In the genomic region with DNA sequence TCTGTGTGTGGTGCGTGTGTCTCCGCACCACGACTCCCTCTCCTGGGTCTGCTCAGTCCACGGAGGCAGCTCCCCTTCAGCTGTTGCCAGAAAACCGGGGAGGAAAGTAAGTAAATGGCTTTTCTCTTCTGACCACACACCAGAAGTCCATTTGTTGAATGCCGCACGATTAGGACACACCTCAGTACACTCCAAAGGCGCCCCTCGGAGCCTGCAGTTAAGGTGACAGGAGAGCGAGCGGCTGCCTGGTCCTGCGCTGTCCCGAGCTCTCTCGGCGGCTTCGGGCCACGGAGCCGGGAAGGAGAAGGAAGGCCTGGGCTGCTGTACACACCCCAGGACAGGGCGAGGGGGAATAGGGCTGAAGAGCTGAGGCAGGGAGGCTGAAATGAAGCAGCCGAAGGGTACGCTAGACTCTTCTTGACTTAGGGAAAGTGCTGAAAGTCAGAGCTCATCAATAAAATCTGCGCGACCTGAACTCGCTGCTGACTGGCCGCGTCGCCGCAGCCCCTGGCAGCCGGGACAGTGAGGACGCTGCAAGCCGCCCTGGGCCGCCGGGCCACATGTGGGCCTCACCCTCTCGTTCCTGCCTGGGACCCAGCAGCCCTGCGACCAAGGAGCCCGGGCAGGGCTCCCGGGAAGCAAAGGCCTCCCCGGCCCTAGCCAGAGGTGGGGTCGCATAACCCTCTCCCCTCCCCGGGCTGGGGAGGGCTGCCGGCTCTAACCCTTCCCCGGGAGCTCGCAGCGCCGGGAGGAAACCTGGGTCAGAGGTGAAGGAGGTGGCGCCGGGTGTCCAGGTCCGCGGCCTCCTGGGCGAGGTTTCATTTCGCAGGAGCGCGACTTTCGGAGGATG, we compare ENCODE assay signal across 8 cellular contexts. TPM values are rescaled to one million over a fixed set of nuclear protein-coding genes. Genes with fewer than 3 reads are reported as not detected.
A peak's percentile ranks its signal among the peaks of the same experiment; 100 is the strongest.
DNase-seq lines count a peak whose midpoint lies in the region; ATAC-seq and TF ChIP-seq lines count a peak whose summit lies in the region.

No MANE protein-coding gene starts in this region.

- H3K9me3 Mint-ChIP-seq in type B pancreatic cell, result no peaks in the 10 kb centered on the region

- no peaks in the 10 kb centered on the region for H3K9me3 ChIP-seq in HEK293 (ENCODE audit: control insufficient read depth, insufficient read depth, low read depth, low read length)

- H3K27ac Mint-ChIP-seq in type B pancreatic cell, result peak overlapping the region; percentile 87

- peak overlapping the region; percentile 82 for H3K27ac ChIP-seq in 22Rv1
- H3K27ac ChIP-seq in HEK293 (ENCODE audit: extremely low read depth, low read depth, low read length), result peak overlapping the region; percentile 93; the same call in 1 of the 2 replicates

- POLR2A ChIA-PET in HEK293 (lab: Yijun Ruan, JAX), result interaction anchor here (0.6 to 1.5 kb wide), 2 partner anchors 269 to 278 kb away, joined by 3 to 5 read pairs; partner anchors contain the start of gene RCN1

- ATAC-seq in GM21619 (IDR thresholded peaks at IDR 0.05; ENCODE audit: unreplicated experiment) (no peak), GM21528 (IDR thresholded peaks at IDR 0.05; ENCODE audit: low FRiP score, unreplicated experiment) (no peak)

- no peaks in the 10 kb centered on the region for H3K4me1 ChIP-seq in HEK293 (ENCODE audit: control insufficient read depth, insufficient read depth, low read length)

- H3K36me3 Mint-ChIP-seq in type B pancreatic cell, result peaks cover 3% of the 10 kb centered on the region

- intact Hi-C loops in lower leg skin (cut with DNase I; ENCODE audit: low total_unique reads), result loop anchor here (5.0 kb wide), 1 partner anchor 510 kb away; no protein-coding TSS in a partner anchor

- in situ Hi-C loops in astrocyte of the cerebellum (cut with HindIII; ENCODE audit: low sequenced_read_pairs), result loop anchor here (5.0 kb wide), 1 partner anchor 300 kb away; no protein-coding TSS in a partner anchor

- peaks cover 81% of the 10 kb centered on the region for H3K27me3 Mint-ChIP-seq in type B pancreatic cell

- H3K36me3 ChIP-seq in HEK293 (ENCODE audit: control insufficient read depth in 2 of 2, insufficient read depth in 1 of 2, low read length in 2 of 2), result peaks cover 0 to under 1% of the 10 kb centered on the region in 2 experiments; a peak in 1 of 3 replicates

- TF ChIP-seq CTCF in 22Rv1 (IDR thresholded peaks at IDR 0.05), result no peak
- no peak for TF ChIP-seq CTCF in HEK293 (tag by site-specific recombination; IDR thresholded peaks at IDR 0.05)
- no peak for TF ChIP-seq CTCF in astrocyte of the cerebellum (IDR thresholded peaks at IDR 0.05; ENCODE audit: low read depth, low read length, missing control alignments)
- TF ChIP-seq CTCF in lower leg skin (IDR thresholded peaks at IDR 0.05), result no peak
- no peak for TF ChIP-seq CTCF in type B pancreatic cell (conservative IDR thresholded peaks at IDR 0.05)

- TF ChIP-seq POLR2A in lower leg skin (IDR thresholded peaks at IDR 0.05), result no peak

- H3K4me3 ChIP-seq in HEK293 (ENCODE audit: low read depth, low read length) (peak overlapping the region; percentile 84), astrocyte of the cerebellum (ENCODE audit: low read depth, low read length) (peak overlapping the region; percentile 89), lower leg skin (ENCODE audit: low read depth, poor library complexity, severe bottlenecking) (peak overlapping the region; percentile 15)

- CTCF ChIA-PET in HEK293 (lab: Yijun Ruan, JAX), result interaction anchor here (0.6 to 0.7 kb wide), 2 partner anchors 160 to 168 kb away, joined by 3 to 4 read pairs; no protein-coding TSS in a partner anchor

- WGBS in lower leg skin, 2 donors, result 7 to 8% methylated on average over 33 to 53 of the region's 54 CpGs

- peaks cover 24% of the 10 kb centered on the region for H3K4me1 Mint-ChIP-seq in type B pancreatic cell (ENCODE audit: unreplicated experiment)

- H3K4me3 Mint-ChIP-seq in type B pancreatic cell, result peak overlapping the region; percentile 91

- DNase-seq in astrocyte of the cerebellum (ENCODE audit: low read depth) (no peak), lower leg skin (ENCODE audit: low spot score in 2 of 2) (peak in 1 of 2 donors; percentile 82), type B pancreatic cell (ENCODE audit: extremely low spot score, unreplicated experiment) (no peak), NCI-H2107 treated with DMSO at 0.1 percent for 48 hours (lab: John Stamatoyannopoulos, UW; ENCODE audit: unreplicated experiment) (no peak)

TF ChIP-seq in HEK293, 187 proteins besides CTCF, POLR2A, EP300 and RAD21:
- TF ChIP-seq SCRT2 (tag by site-specific recombination; IDR thresholded peaks at IDR 0.05) (0 out of 2 replicates have a peak, but pooled peaks have one; percentile 57), ZNF549 (tag by site-specific recombination; IDR thresholded peaks at IDR 0.05) (no peak)
- TF ChIP-seq, protein P1, sequence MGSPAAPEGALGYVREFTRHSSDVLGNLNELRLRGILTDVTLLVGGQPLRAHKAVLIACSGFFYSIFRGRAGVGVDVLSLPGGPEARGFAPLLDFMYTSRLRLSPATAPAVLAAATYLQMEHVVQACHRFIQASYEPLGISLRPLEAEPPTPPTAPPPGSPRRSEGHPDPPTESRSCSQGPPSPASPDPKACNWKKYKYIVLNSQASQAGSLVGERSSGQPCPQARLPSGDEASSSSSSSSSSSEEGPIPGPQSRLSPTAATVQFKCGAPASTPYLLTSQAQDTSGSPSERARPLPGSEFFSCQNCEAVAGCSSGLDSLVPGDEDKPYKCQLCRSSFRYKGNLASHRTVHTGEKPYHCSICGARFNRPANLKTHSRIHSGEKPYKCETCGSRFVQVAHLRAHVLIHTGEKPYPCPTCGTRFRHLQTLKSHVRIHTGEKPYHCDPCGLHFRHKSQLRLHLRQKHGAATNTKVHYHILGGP (tag by site-specific recombination; IDR thresholded peaks at IDR 0.05), result no peak

RNA-seq across cellular contexts. Expression of gene PAX6, which starts 1.5 kb away (rescaled TPM):
- total RNA-seq in lower leg skin (1 to 10 TPM in 1 of 4 donors, under 1 TPM in 2, not detected in 1; 0.13 to 2.7 (median 0.67) TPM), type B pancreatic cell (ENCODE audit: low replicate concordance) (18.9 and 23.8 TPM in 2 replicates)

Comparison
In these comparisons a context has a peak if more than half of its experiments do, and no peak if none do; other contexts are left out.
1. H3K4me3 ChIP-seq: peak in every context shown above with its lines; median percentile 89 in astrocyte of the cerebellum; 84 in HEK293; 15 in lower leg skin.